ENCODE assay signal across 9 cellular contexts in the genomic region with DNA sequence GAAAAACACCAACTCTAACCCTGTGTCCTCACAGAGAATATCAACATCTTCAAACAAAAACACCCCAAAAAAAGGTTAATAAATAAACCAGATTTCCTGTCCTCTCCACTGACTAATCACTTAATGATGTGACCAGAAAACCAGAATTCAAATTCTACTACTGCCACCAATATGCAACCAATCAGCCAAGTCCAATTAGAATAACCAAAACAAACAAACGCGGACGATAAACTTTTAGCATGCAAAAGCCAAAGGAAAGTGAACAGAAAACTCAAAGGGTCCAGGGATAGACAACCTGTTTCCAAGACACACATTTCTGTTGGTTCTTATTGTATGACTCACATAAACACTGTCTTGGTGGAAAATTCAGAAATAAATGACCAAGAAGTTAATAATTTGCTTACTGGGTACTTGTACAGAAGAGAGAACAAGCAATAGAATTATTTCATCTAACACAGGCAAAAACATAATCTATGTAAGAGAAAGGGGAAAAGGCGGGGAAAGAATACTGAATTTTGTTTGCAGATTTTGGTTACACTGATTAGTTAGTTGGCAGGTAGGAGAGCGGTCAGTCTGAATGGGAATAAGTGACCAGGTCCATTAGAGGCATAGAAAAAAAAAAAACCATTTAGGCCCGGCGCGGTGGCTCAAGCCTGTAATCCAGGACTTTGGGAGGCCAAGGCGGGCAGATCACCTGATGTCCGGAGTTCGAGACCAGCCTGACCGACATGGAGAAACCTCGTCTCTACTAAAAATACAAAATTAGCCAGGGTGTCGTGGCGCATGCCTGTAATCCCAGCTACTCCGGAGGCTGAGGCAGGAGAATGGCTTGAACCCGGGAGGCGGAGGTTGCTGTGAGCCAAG. TPM values are rescaled to one million over a fixed set of nuclear protein-coding genes. Genes with fewer than 3 reads are reported as not detected.
DNase-seq lines count a peak whose midpoint lies in the region; ATAC-seq and TF ChIP-seq lines count a peak whose summit lies in the region.
"Had no signal": no experiment of that assay in that cellular context is flagged by ENCODE, and none has a peak within 500 bp of the region (broad histone marks: within the 10 kb centered on the region; RNA-seq: fewer than 3 reads in every experiment).

No MANE protein-coding gene starts in this region.

- H3K27me3 ChIP-seq in RWPE2 (ENCODE audit: insufficient read depth, poor library complexity, severe bottlenecking) (no peaks in the 10 kb centered on the region), sigmoid colon (no peaks in the 10 kb centered on the region), tibial artery (no peaks in the 10 kb centered on the region)

- CTCF ChIA-PET in activated CD8-positive, alpha-beta memory T cell treated with anti-CD3 and anti-CD28 coated beads, Interleukin-2, amount 10 ng/mL, durations not matched to agents 7 days and 5 days (lab: Charles Lee), result no interaction called here

- 96 to 97% methylated on average over 18 of the region's 18 CpGs for WGBS in sigmoid colon, 2 donors

- H3K4me3 ChIP-seq in RWPE2 (ENCODE audit: severe bottlenecking), result no peak overlapping the region
- peak overlapping the region; percentile 73 for H3K4me3 ChIP-seq in epithelial cell of proximal tubule (ENCODE audit: low read depth, low read length)
- no peak overlapping the region for H3K4me3 ChIP-seq in sigmoid colon
- no peak overlapping the region for H3K4me3 ChIP-seq in tibial artery

- peak overlapping the region; percentile 100 for H3K27ac Mint-ChIP-seq in activated CD8-positive, alpha-beta memory T cell treated with anti-CD3 and anti-CD28 coated beads, Interleukin-2, amount 10 ng/mL, durations not matched to agents 7 days and 5 days

- H3K9me3 Mint-ChIP-seq in activated CD8-positive, alpha-beta memory T cell treated with anti-CD3 and anti-CD28 coated beads, Interleukin-2, amount 10 ng/mL, durations not matched to agents 7 days and 5 days (ENCODE audit: low read depth), result no peaks in the 10 kb centered on the region

- peaks cover 27% of the 10 kb centered on the region for H3K36me3 Mint-ChIP-seq in activated CD8-positive, alpha-beta memory T cell treated with anti-CD3 and anti-CD28 coated beads, Interleukin-2, amount 10 ng/mL, durations not matched to agents 7 days and 5 days

- intact Hi-C loops in sigmoid colon (cut with DNase I) (loop anchor here (1.0 to 10.0 kb wide), 6 partner anchors 17 to 1013 kb away; a partner anchor contains a TSS), tibial artery (cut with DNase I; ENCODE audit: low total_unique reads) (loop anchor here (2.0 kb wide), 1 partner anchor 17 kb away; no protein-coding TSS in a partner anchor)

- no peak for ATAC-seq in activated CD8-positive, alpha-beta memory T cell treated with anti-CD3 and anti-CD28 coated beads, Interleukin-2, amount 10 ng/mL, durations not matched to agents 7 days and 5 days
- ATAC-seq in RWPE2 (ENCODE audit: low read depth) (no peak), HG03439 (IDR thresholded peaks at IDR 0.05; ENCODE audit: unreplicated experiment) (no peak)

- H3K9me3 ChIP-seq in RWPE2 (ENCODE audit: severe bottlenecking) (no peaks in the 10 kb centered on the region), sigmoid colon (no peaks in the 10 kb centered on the region), tibial artery (no peaks in the 10 kb centered on the region)

- no peak for TF ChIP-seq POLR2A in sigmoid colon (IDR thresholded peaks at IDR 0.05)

- no peak for TF ChIP-seq CTCF in RWPE2 (IDR thresholded peaks at IDR 0.05; ENCODE audit: poor library complexity, severe bottlenecking)
- no peak for TF ChIP-seq CTCF in epithelial cell of proximal tubule (conservative IDR thresholded peaks at IDR 0.05; ENCODE audit: low read depth, low read length)
- no peak for TF ChIP-seq CTCF in sigmoid colon (IDR thresholded peaks at IDR 0.05)
- no peak for TF ChIP-seq CTCF in tibial artery (IDR thresholded peaks at IDR 0.05)

- peak overlapping the region; percentile 54 for H3K4me3 Mint-ChIP-seq in activated CD8-positive, alpha-beta memory T cell treated with anti-CD3 and anti-CD28 coated beads, Interleukin-2, amount 10 ng/mL, durations not matched to agents 7 days and 5 days

- TF ChIP-seq EP300 in sigmoid colon (IDR thresholded peaks at IDR 0.05), result no peak

- H3K4me1 Mint-ChIP-seq in activated CD8-positive, alpha-beta memory T cell treated with anti-CD3 and anti-CD28 coated beads, Interleukin-2, amount 10 ng/mL, durations not matched to agents 7 days and 5 days, result peaks cover 24% of the 10 kb centered on the region

- peaks cover 8% of the 10 kb centered on the region for H3K4me1 ChIP-seq in RWPE2 (ENCODE audit: insufficient read depth, poor library complexity, severe bottlenecking)
- peaks cover 0 to 5% (median 2%) of the 10 kb centered on the region in 4 donors for H3K4me1 ChIP-seq in sigmoid colon
- H3K4me1 ChIP-seq in tibial artery, result peaks cover 0 to 4% (median 0%) of the 10 kb centered on the region in 4 donors

- H3K36me3 ChIP-seq in RWPE2 (ENCODE audit: low read depth), result peaks cover 11% of the 10 kb centered on the region
- H3K36me3 ChIP-seq in sigmoid colon, result no peaks in the 10 kb centered on the region
- H3K36me3 ChIP-seq in tibial artery, result no peaks in the 10 kb centered on the region

- H3K27ac ChIP-seq in RWPE2 (ENCODE audit: poor library complexity, severe bottlenecking), result peak overlapping the region; percentile 92
- H3K27ac ChIP-seq in sigmoid colon, result peak overlapping the region in 3 of 4 donors; percentile 96 to 99 (median 98)
- no peak overlapping the region for H3K27ac ChIP-seq in tibial artery

- peaks cover 13% of the 10 kb centered on the region for H3K27me3 Mint-ChIP-seq in activated CD8-positive, alpha-beta memory T cell treated with anti-CD3 and anti-CD28 coated beads, Interleukin-2, amount 10 ng/mL, durations not matched to agents 7 days and 5 days

- no peak for DNase-seq in activated CD8-positive, alpha-beta memory T cell treated with anti-CD3 and anti-CD28 coated beads, Interleukin-2, amount 10 ng/mL, durations not matched to agents 7 days and 5 days
- DNase-seq in activated CD8-positive, alpha-beta memory T cell treated with anti-CD3 and anti-CD28 coated beads for 24 hours, result no peak
- DNase-seq in RWPE2 (ENCODE audit: low spot score), result no peak
- peak; percentile 99 for DNase-seq in epithelial cell of proximal tubule (ENCODE audit: low read depth)
- DNase-seq in sigmoid colon, result no peak
- no peak for DNase-seq in tibial artery
- no peak for DNase-seq in inferior parietal cortex (ENCODE audit: extremely low spot score)
- DNase-seq: stimulated activated CD4-positive, alpha-beta T cell treated with anti-CD3 and anti-CD28 coated beads, Interleukin-4, amount 100 ng/mL, for 24 hours had no signal

RNA-seq across cellular contexts. Expression of a gene that starts 34.1 kb away (rescaled TPM):
- total RNA-seq in activated CD8-positive, alpha-beta memory T cell treated with anti-CD3 and anti-CD28 coated beads, Interleukin-2, amount 10 ng/mL, durations not matched to agents 7 days and 5 days, result 1 to 10 TPM; 1.6 to 3.4 TPM
- total RNA-seq in epithelial cell of proximal tubule, result 5.1 and 5.3 TPM in 2 replicates
- total RNA-seq in sigmoid colon, result 1 to 10 TPM; 4.4 to 7.8 (median 4.9) TPM
- polyA plus RNA-seq in sigmoid colon, result 1 to 10 TPM; 1.6 to 6.9 (median 1.8) TPM

Comparison
In these comparisons a context has a peak if more than half of its experiments do, and no peak if none do; other contexts are left out.
1. H3K27ac ChIP-seq: peak in RWPE2 (single experiment) and sigmoid colon (3 of 4); none in tibial artery (0 of 2).